8 cellular contexts compared by ENCODE assay signal in the genomic region with DNA sequence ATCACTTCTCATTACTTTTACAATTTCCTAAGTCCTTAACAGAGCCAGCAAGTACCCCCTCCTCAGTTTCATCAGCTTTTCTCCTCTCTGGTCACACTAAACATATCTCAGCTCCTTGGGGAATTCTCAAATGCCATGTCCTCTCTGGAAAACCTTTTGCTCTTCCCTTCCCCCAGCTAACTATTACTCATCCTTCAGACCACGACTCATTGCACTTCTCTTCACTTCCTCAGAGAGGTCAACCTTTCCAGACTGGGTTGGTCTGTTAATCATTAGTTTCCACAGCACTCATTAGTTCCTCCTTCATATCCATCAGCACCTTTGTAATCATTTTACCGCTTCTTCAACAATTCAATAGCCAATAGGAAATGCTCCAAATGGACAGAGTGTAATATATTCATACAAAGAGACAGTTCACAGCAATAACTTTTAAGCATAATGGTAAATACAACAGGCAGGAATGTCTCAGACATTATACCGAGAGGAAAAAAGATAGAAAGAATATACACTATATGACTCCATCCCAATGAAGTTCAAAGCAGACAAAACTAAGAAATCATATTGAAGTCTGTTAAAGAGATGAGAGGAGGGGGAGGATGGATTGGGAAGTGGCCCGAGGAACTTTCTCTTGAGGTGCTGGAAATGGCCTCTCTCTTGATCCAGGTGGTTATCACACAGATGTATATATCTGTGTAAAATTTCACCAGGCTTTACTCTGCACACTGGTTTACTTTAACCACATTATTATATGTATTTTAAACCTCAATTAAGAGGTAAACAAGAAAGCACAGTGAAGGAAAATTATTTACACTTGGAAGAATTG. TPM values are rescaled to one million over a fixed set of nuclear protein-coding genes. Genes with fewer than 3 reads are reported as not detected.
A peak's percentile ranks its signal among the peaks of the same experiment; 100 is the strongest.
DNase-seq lines count a peak whose midpoint lies in the region; ATAC-seq, FAIRE-seq and TF ChIP-seq lines count a peak whose summit lies in the region.

No MANE protein-coding gene starts in this region.

- peak; percentile 97 for FAIRE-seq in RCC 7860 (lab: Jason Lieb, UNC)

- H3K27ac ChIP-seq in substantia nigra (ENCODE audit: low read depth, low read length, poor library complexity, severe bottlenecking): no peak overlapping the region

- intact Hi-C loops in left ventricle myocardium superior (cut with micrococcal nuclease): no loop called here

- peak; percentile 99 for ATAC-seq in GM18867 (IDR thresholded peaks at IDR 0.05; ENCODE audit: unreplicated experiment)
- ATAC-seq in HG02852 (IDR thresholded peaks at IDR 0.05; ENCODE audit: unreplicated experiment): peak; percentile 91
- ATAC-seq in left ventricle myocardium superior: no peak

- TF ChIP-seq CTCF in GM10266 (IDR thresholded peaks at IDR 0.05; ENCODE audit: control insufficient read depth, insufficient read depth, low read depth, missing control alignments): no peak

- DNase-seq in RCC 7860 (ENCODE audit: low spot score): peak; percentile 91
- DNase-seq in lung microvascular endothelial cell (ENCODE audit: low read depth in 2 of 2): peak; percentile 45 to 75
- no peak for DNase-seq in substantia nigra (lab: John Stamatoyannopoulos, UW)
- DNase-seq in nucleus accumbens (lab: John Stamatoyannopoulos, UW): no peak
- DNase-seq in GM10266 (ENCODE audit: extremely low spot score): no peak
- no peak for DNase-seq in left ventricle myocardium superior

RNA-seq across cellular contexts. Expression of gene DDX60L, which starts 39.6 kb away (rescaled TPM):
- 12.4 and 21.0 TPM in 2 replicates for total RNA-seq in lung microvascular endothelial cell
- 9.7 TPM for total RNA-seq in left ventricle myocardium superior

RNA-seq across cellular contexts. Expression of gene PALLD, which starts 56.2 kb away (rescaled TPM):
- 8.1 and 13.7 TPM in 2 replicates for total RNA-seq in lung microvascular endothelial cell
- total RNA-seq in left ventricle myocardium superior: 998 TPM

Comparison
In these comparisons a context has a peak if more than half of its experiments do, and no peak if none do; other contexts are left out.
1. DNase-seq: peak in RCC 7860 (single experiment) and lung microvascular endothelial cell (2 of 2); none in substantia nigra (0 of 49), nucleus accumbens (0 of 56), GM10266 (single experiment) and left ventricle myocardium superior (single experiment).
2. RNA of gene PALLD, which starts 56.2 kb away (total RNA-seq): 998 TPM in left ventricle myocardium superior (single experiment); 8.1 to 13.7 TPM in lung microvascular endothelial cell; every median in the first group is over 10 times any median in the second.